25 cellular contexts compared by ENCODE assay signal in the genomic region with DNA sequence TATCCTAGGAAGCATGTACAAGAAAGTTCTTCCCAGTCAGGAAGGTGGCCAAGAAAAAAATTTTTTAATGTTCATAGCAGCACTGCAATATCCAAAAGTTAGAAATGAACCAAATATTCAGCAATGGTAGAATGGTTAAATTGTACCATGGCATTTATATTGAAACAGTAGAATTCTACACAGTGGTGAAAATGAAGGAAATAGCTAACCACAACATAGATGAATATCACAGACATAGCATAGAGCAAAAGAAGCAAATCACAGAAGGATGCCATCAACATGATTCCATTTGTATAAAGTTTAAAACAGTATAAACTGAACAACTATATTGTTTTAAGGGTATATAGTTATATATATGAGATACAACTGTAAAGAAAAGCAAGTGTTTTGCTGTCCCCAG. TPM values are rescaled to one million over a fixed set of nuclear protein-coding genes. Genes with fewer than 3 reads are reported as not detected.
"Had no signal": no experiment of that assay in that cellular context is flagged by ENCODE, and none has a peak within 500 bp of the region (broad histone marks: within the 10 kb centered on the region; RNA-seq: fewer than 3 reads in every experiment).

No MANE protein-coding gene starts in this region.

- H3K27me3 ChIP-seq: gastrocnemius medialis, hepatocyte, ovary, sigmoid colon, stomach, thyroid gland, vagina had no signal

- H3K4me2 ChIP-seq: hepatocyte had no signal

- H3K27ac Mint-ChIP-seq: memory B cell; natural killer cell; stimulated activated effector memory CD8-positive, alpha-beta T cell treated with anti-CD3 and anti-CD28 coated beads, Interleukin-12 subunit alpha, Interleukin-12 subunit beta, amount 100 ng/mL, for 72 hours had no signal

- H3K36me3 Mint-ChIP-seq: natural killer cell had no signal

- H3K27me3 Mint-ChIP-seq: effector memory CD8-positive, alpha-beta T cell; memory B cell had no signal

- H3K27ac ChIP-seq: gastrocnemius medialis, hepatocyte, ovary, psoas muscle, sigmoid colon, stomach, thyroid gland, vagina had no signal

- H3K4me3 ChIP-seq: gastrocnemius medialis, hepatocyte, lung, ovary, psoas muscle, sigmoid colon, stomach, thyroid gland, vagina had no signal

- H3K36me3 ChIP-seq: ovary had no signal

- ATAC-seq: effector memory CD8-positive, alpha-beta T cell; esophagus mucosa; gastrocnemius medialis; left lobe of liver; natural killer cell; psoas muscle; right cardiac atrium; stimulated activated effector memory CD8-positive, alpha-beta T cell treated with anti-CD3 and anti-CD28 coated beads, Interleukin-12 subunit alpha, Interleukin-12 subunit beta, amount 100 ng/mL, for 72 hours had no signal

- H3K9me3 Mint-ChIP-seq: effector memory CD8-positive, alpha-beta T cell; memory B cell; natural killer cell; stimulated activated effector memory CD8-positive, alpha-beta T cell treated with anti-CD3 and anti-CD28 coated beads, Interleukin-12 subunit alpha, Interleukin-12 subunit beta, amount 100 ng/mL, for 72 hours had no signal

- H3K4me1 Mint-ChIP-seq: stimulated activated effector memory CD8-positive, alpha-beta T cell treated with anti-CD3 and anti-CD28 coated beads, Interleukin-12 subunit alpha, Interleukin-12 subunit beta, amount 100 ng/mL, for 72 hours had no signal

- H2AFZ ChIP-seq: hepatocyte had no signal

- H3K4me1 ChIP-seq: gastrocnemius medialis, psoas muscle, sigmoid colon, stomach, thyroid gland, vagina had no signal

- H3K4me3 Mint-ChIP-seq: effector memory CD8-positive, alpha-beta T cell; memory B cell; natural killer cell; stimulated activated effector memory CD8-positive, alpha-beta T cell treated with anti-CD3 and anti-CD28 coated beads, Interleukin-12 subunit alpha, Interleukin-12 subunit beta, amount 100 ng/mL, for 72 hours had no signal

- DNase-seq: effector memory CD8-positive, alpha-beta T cell; foreskin fibroblast; gastrocnemius medialis; head of caudate nucleus; kidney; natural killer cell; occipital lobe; ovary; posterior cingulate gyrus; psoas muscle; right cardiac atrium; sigmoid colon; stimulated activated CD4-positive, alpha-beta T cell treated with anti-CD3 and anti-CD28 coated beads, Interleukin-2, amount 100 ng/mL, for 24 hours; stimulated activated CD4-positive, alpha-beta T cell treated with anti-CD3 and anti-CD28 coated beads, Interleukin-4, amount 100 ng/mL, for 24 hours; stimulated activated naive CD4-positive, alpha-beta T cell treated with Interleukin-2 at 50 U/mL for 16 hours; stomach; thyroid gland; trophoblast cell had no signal

- H3K9me3 ChIP-seq: gastrocnemius medialis, ovary, psoas muscle, sigmoid colon, stomach, thyroid gland, vagina had no signal

RNA-seq across cellular contexts. Expression of a gene that starts 10.7 kb away (rescaled TPM):
- total RNA-seq: vagina had no signal
